In the genomic region with DNA sequence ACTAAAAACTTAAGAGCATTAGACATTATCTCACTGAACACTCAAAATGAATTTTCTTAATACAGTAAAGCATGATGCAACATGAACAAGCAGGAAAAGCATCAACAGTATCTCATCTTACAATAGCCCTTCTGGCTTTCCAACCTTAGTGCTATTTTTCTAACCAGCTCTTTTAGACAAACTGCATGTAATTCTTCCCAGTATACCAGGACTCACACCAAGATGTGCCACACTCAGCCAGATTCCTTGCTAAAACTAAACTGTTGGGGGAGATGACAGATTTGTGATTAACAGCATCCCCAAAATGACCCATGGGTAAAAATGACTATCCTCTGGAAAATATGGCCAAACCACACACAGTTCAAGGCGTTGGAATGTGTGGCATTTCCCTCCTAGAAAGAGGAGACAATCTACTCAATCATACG, we compare ENCODE assay signal across 10 cellular contexts. TPM values are rescaled to one million over a fixed set of nuclear protein-coding genes. Genes with fewer than 3 reads are reported as not detected.
DNase-seq lines count a peak whose midpoint lies in the region; ATAC-seq, FAIRE-seq and TF ChIP-seq lines count a peak whose summit lies in the region.
"Had no signal": no experiment of that assay in that cellular context is flagged by ENCODE, and none has a peak within 500 bp of the region (broad histone marks: within the 10 kb centered on the region; RNA-seq: fewer than 3 reads in every experiment).

No MANE protein-coding gene starts in this region.

- H4K20me1 ChIP-seq in astrocyte (ENCODE audit: insufficient read depth, low read length), result no peaks in the 10 kb centered on the region

- H2AFZ ChIP-seq in astrocyte (ENCODE audit: low read depth, low read length), result no peak overlapping the region

- TF ChIP-seq CTCF in MCF 10A (IDR thresholded peaks at IDR 0.05; ENCODE audit: unreplicated experiment), result no peak
- TF ChIP-seq CTCF in breast epithelium (IDR thresholded peaks at IDR 0.05), result no peak
- TF ChIP-seq CTCF in astrocyte (IDR thresholded peaks at IDR 0.05; ENCODE audit: insufficient read depth, low read depth, low read length), result no peak

- H3K4me1 ChIP-seq in breast epithelium (no peaks in the 10 kb centered on the region), astrocyte (ENCODE audit: insufficient read depth, low read length) (peaks cover 32% of the 10 kb centered on the region)

- H3K27me3 Mint-ChIP-seq in MCF 10A (ENCODE audit: insufficient read depth, unreplicated experiment) (no peaks in the 10 kb centered on the region), astrocyte (ENCODE audit: low read depth, unreplicated experiment) (no peaks in the 10 kb centered on the region)
- no peaks in the 10 kb centered on the region for H3K27me3 Mint-ChIP-seq in activated T-cell treated with anti-CD3 and anti-CD28 coated beads, Interleukin-2, amount 50 U/mL, for 4 hours (ENCODE audit: low read depth)
- H3K27me3 Mint-ChIP-seq: activated B cell treated with CpG ODN at 0.5 μM for 24 hours had no signal

- no peak overlapping the region for H3K4me3 ChIP-seq in breast epithelium
- peak overlapping the region; percentile 37 for H3K4me3 ChIP-seq in astrocyte (ENCODE audit: insufficient read depth, low read depth, low read length)

- H3K27ac Mint-ChIP-seq in MCF 10A (ENCODE audit: low read depth, unreplicated experiment), result no peak overlapping the region
- H3K27ac Mint-ChIP-seq in astrocyte (ENCODE audit: unreplicated experiment), result peak overlapping the region; percentile 96
- H3K27ac Mint-ChIP-seq: activated B cell treated with CpG ODN at 0.5 μM for 24 hours had no signal

- intact Hi-C loops in MCF 10A (cut with micrococcal nuclease) (loop anchor here (5.0 kb wide), 1 partner anchor 61 kb away; no protein-coding TSS in a partner anchor), breast epithelium (cut with DNase I; ENCODE audit: low total_unique reads) (no loop called here)

- FAIRE-seq in astrocyte (lab: Jason Lieb, UNC), result peak; percentile 91

- no peak for ATAC-seq in activated T-cell treated with anti-CD3 and anti-CD28 coated beads, Interleukin-2, amount 50 U/mL, for 4 hours
- ATAC-seq: esophagus mucosa had no signal

- no peaks in the 10 kb centered on the region for H3K9me3 Mint-ChIP-seq in MCF 10A (ENCODE audit: unreplicated experiment)
- H3K9me3 Mint-ChIP-seq in astrocyte (ENCODE audit: unreplicated experiment), result no peaks in the 10 kb centered on the region
- no peaks in the 10 kb centered on the region for H3K9me3 Mint-ChIP-seq in activated T-cell treated with anti-CD3 and anti-CD28 coated beads, Interleukin-2, amount 50 U/mL, for 4 hours
- H3K9me3 Mint-ChIP-seq: activated B cell treated with CpG ODN at 0.5 μM for 24 hours had no signal

- no peak for TF ChIP-seq POLR2A in breast epithelium (IDR thresholded peaks at IDR 0.05)

- no peak overlapping the region for H3K4me3 Mint-ChIP-seq in MCF 10A (ENCODE audit: unreplicated experiment)
- H3K4me3 Mint-ChIP-seq in astrocyte (ENCODE audit: unreplicated experiment), result peak overlapping the region; percentile 27
- no peak overlapping the region for H3K4me3 Mint-ChIP-seq in activated T-cell treated with anti-CD3 and anti-CD28 coated beads, Interleukin-2, amount 50 U/mL, for 4 hours
- H3K4me3 Mint-ChIP-seq: activated B cell treated with CpG ODN at 0.5 μM for 24 hours had no signal

- CTCF ChIA-PET in MCF 10A (lab: Yijun Ruan, JAX), result interaction anchor here (0.7 to 1.5 kb wide), 2 partner anchors 307 to 308 kb away, joined by 3 to 5 read pairs; no protein-coding TSS in a partner anchor

- H3K36me3 Mint-ChIP-seq in MCF 10A (ENCODE audit: insufficient read depth, unreplicated experiment), result peaks cover 23% of the 10 kb centered on the region
- no peaks in the 10 kb centered on the region for H3K36me3 Mint-ChIP-seq in astrocyte (ENCODE audit: low read depth, unreplicated experiment)
- H3K36me3 Mint-ChIP-seq in activated T-cell treated with anti-CD3 and anti-CD28 coated beads, Interleukin-2, amount 50 U/mL, for 4 hours (ENCODE audit: insufficient read depth), result peaks cover 7% of the 10 kb centered on the region

- peak overlapping the region; percentile 25 for H3K9ac ChIP-seq in astrocyte (ENCODE audit: low read length)

- no peaks in the 10 kb centered on the region for H3K9me3 ChIP-seq in breast epithelium
- H3K9me3 ChIP-seq in astrocyte (ENCODE audit: insufficient read depth, low read depth, low read length), result no peaks in the 10 kb centered on the region

- DNase-seq in MCF 10A (ENCODE audit: unreplicated experiment), result peak; percentile 61
- no peak for DNase-seq in breast epithelium (ENCODE audit: low spot score in 2 of 2)
- DNase-seq in astrocyte (ENCODE audit: low read depth), result peak; percentile 93
- peak; percentile 72 for DNase-seq in hepatic stellate cell (ENCODE audit: low spot score)
- no peak for DNase-seq in activated CD4-positive, alpha-beta T cell treated with anti-CD3 and anti-CD28 coated beads, Interleukin-2, amount 50 U/mL, for 48 hours
- DNase-seq in activated CD8-positive, alpha-beta memory T cell treated with anti-CD3 and anti-CD28 coated beads, Interleukin-2, amount 50 U/mL, for 4 hours, result no peak
- no peak for DNase-seq in NCI-H748 (lab: John Stamatoyannopoulos, UW; ENCODE audit: unreplicated experiment)
- DNase-seq in activated T-cell treated with anti-CD3 and anti-CD28 coated beads, Interleukin-2, amount 50 U/mL, for 4 hours, result no peak
- DNase-seq: activated B cell treated with CpG ODN at 0.5 μM for 24 hours had no signal

- H3K4me1 Mint-ChIP-seq in MCF 10A (ENCODE audit: insufficient read depth, unreplicated experiment), result peaks cover 17% of the 10 kb centered on the region
- H3K4me1 Mint-ChIP-seq in astrocyte (ENCODE audit: low read depth, unreplicated experiment), result peaks cover 23% of the 10 kb centered on the region
- no peaks in the 10 kb centered on the region for H3K4me1 Mint-ChIP-seq in activated T-cell treated with anti-CD3 and anti-CD28 coated beads, Interleukin-2, amount 50 U/mL, for 4 hours (ENCODE audit: low read depth)

- H3K27ac ChIP-seq in breast epithelium (no peak overlapping the region), astrocyte (ENCODE audit: low read depth, low read length) (peak overlapping the region; percentile 68)

- no TSS peak for BruUV-seq in MCF 10A (replicated peaks; lab: Mats Ljungman, UMichigan)

- POLR2A ChIA-PET in MCF 10A (lab: Yijun Ruan, JAX), result interaction anchor here (0.7 to 1.6 kb wide), 2 partner anchors 17 to 23 kb away, joined by 3 to 5 read pairs; no protein-coding TSS in a partner anchor

- H3K4me2 ChIP-seq in astrocyte (ENCODE audit: low read length), result peak overlapping the region; percentile 82

- no peaks in the 10 kb centered on the region for H3K79me2 ChIP-seq in astrocyte (ENCODE audit: insufficient read depth, low read length)

- H3K27me3 ChIP-seq in breast epithelium (no peaks in the 10 kb centered on the region), astrocyte (ENCODE audit: insufficient read depth, low read length) (no peaks in the 10 kb centered on the region)

- H3K36me3 ChIP-seq in breast epithelium (no peaks in the 10 kb centered on the region), astrocyte (ENCODE audit: insufficient read depth, low read length) (peaks cover 4% of the 10 kb centered on the region)

RNA-seq across cellular contexts. Expression of a gene that starts 36.2 kb away (rescaled TPM):
- 20.6 and 21.3 TPM in 2 replicates for total RNA-seq in MCF 10A (2022)
- 10 to 100 TPM; 29.8 to 45.8 (median 39.3) TPM for total RNA-seq in breast epithelium
- total RNA-seq in astrocyte, result 18.4 and 19.6 TPM in 2 replicates
- 10 to 100 TPM; 22.7 to 25.0 (median 24.9) TPM for total RNA-seq in activated T-cell treated with anti-CD3 and anti-CD28 coated beads, Interleukin-2, amount 50 U/mL, for 4 hours

Comparison
In these comparisons a context has a peak if more than half of its experiments do, and no peak if none do; other contexts are left out.
1. DNase-seq: peak in MCF 10A (single experiment), astrocyte (single experiment) and hepatic stellate cell (single experiment); none in breast epithelium (0 of 2), activated CD4-positive, alpha-beta T cell treated with anti-CD3 and anti-CD28 coated beads, Interleukin-2, amount 50 U/mL, for 48 hours (0 of 2), activated CD8-positive, alpha-beta memory T cell treated with anti-CD3 and anti-CD28 coated beads, Interleukin-2, amount 50 U/mL, for 4 hours (single experiment), NCI-H748 (single experiment) and activated T-cell treated with anti-CD3 and anti-CD28 coated beads, Interleukin-2, amount 50 U/mL, for 4 hours (single experiment).